ENCODE assay signal across 8 cellular contexts in the genomic region with DNA sequence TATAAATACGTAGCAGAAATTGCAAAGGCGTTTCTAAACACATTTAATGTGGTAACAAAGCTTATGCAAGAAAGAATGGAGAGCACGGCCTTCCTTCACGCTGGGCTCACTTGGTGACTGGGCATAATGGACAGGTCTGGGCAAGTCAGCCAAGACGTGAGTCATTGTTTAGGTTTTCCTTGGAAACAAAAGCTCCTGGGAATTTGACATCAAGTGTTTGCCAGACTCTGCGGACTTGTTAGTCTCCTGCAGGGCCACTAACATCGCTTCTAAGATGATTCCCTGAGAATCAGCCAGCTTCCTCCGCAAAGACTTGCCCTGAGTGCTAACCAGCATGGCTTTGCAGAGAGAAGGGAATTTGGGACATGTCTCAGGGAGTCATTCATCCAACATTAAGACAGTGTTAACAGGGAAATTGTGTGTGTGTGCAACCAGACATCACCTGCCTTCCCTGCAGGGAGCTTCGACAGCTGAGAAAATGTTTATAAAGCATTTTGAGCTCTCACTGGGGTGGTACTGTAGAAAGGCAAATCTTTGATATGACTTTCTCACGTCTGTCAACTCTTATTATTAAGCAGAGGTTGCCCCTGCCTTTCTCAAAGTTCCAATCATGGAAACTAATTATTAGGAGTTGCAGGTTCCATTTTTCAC.
DNase-seq lines count a peak whose midpoint lies in the region; ATAC-seq and TF ChIP-seq lines count a peak whose summit lies in the region.

No MANE protein-coding gene starts in this region.

- no peak overlapping the region for H2AFZ ChIP-seq in OCI-LY7 (ENCODE audit: low read length)

- no peaks in the 10 kb centered on the region for H3K9me3 ChIP-seq in OCI-LY7 (ENCODE audit: low read length)

- no peaks in the 10 kb centered on the region for H3K79me2 ChIP-seq in OCI-LY7 (ENCODE audit: insufficient read depth, low read depth, low read length)

- BruUV-seq in OCI-LY7 (replicated peaks; lab: Mats Ljungman, UMichigan): no TSS peak

- H3K4me3 ChIP-seq in OCI-LY7 (ENCODE audit: low read depth, low read length, poor library complexity, severe bottlenecking): no peak overlapping the region

- no peaks in the 10 kb centered on the region for H3K9me2 ChIP-seq in OCI-LY7 (ENCODE audit: insufficient read depth, low read length)

- peak; percentile 74 for ATAC-seq in SK-N-SH treated with all-trans-retinoic acid at 6 μM for 48 hours
- peak; percentile 63 for ATAC-seq in Right ventricle myocardium superior (ENCODE audit: poor library complexity)
- ATAC-seq in HG03196 (IDR thresholded peaks at IDR 0.05; ENCODE audit: unreplicated experiment): no peak
- ATAC-seq in HG02571 (IDR thresholded peaks at IDR 0.05; ENCODE audit: unreplicated experiment): no peak

- intact Hi-C loops in Right ventricle myocardium superior (cut with DNase I) (loop anchor here (5.0 kb wide), 1 partner anchor 95 kb away; no protein-coding TSS in a partner anchor), OCI-LY7 (cut with micrococcal nuclease; ENCODE audit: unreplicated experiment) (no loop called here)

- POLR2A ChIA-PET in OCI-LY7 (lab: Charles Lee): interaction anchor here (0.6 kb wide), 1 partner anchor 246 kb away, joined by 3 read pairs; no protein-coding TSS in a partner anchor

- TF ChIP-seq CTCF in OCI-LY7 (conservative IDR thresholded peaks at IDR 0.05; ENCODE audit: low read length): no peak

- H3K4me2 ChIP-seq in OCI-LY7 (ENCODE audit: low read length): no peak overlapping the region

- no peak overlapping the region for H3K27ac ChIP-seq in OCI-LY7 (ENCODE audit: low read depth, low read length, poor library complexity, severe bottlenecking)

- CTCF ChIA-PET in OCI-LY7 (lab: Charles Lee; ENCODE audit: unreplicated experiment): no interaction called here

- H3K36me3 ChIP-seq in OCI-LY7 (ENCODE audit: insufficient read depth, low read length): no peaks in the 10 kb centered on the region

- H4K20me1 ChIP-seq in OCI-LY7 (ENCODE audit: insufficient read depth, low read length): no peaks in the 10 kb centered on the region

- DNase-seq in HT1080 (ENCODE audit: low read depth) (peak; percentile 93), Right ventricle myocardium superior (no peak), smooth muscle cell of the brain vasculature (ENCODE audit: low read depth, low spot score) (peak; percentile 88), OCI-LY7 (ENCODE audit: low spot score) (no peak), occipital lobe (lab: John Stamatoyannopoulos, UW) (no peak)

- no peaks in the 10 kb centered on the region for H3K4me1 ChIP-seq in OCI-LY7 (ENCODE audit: insufficient read depth, low read length, poor library complexity, severe bottlenecking)

TF ChIP-seq in SK-N-SH treated with all-trans-retinoic acid at 6 μM for 48 hours, 23 proteins besides CTCF, POLR2A, EP300 and RAD21:
- peak; percentile 24 for TF ChIP-seq ISL1 (CRISPR knock-in tag; IDR thresholded peaks at IDR 0.05)
- no peak for TF ChIP-seq TOX (CRISPR knock-in tag; IDR thresholded peaks at IDR 0.05; ENCODE audit: borderline replicate concordance)

Comparison
In these comparisons a context has a peak if more than half of its experiments do, and no peak if none do; other contexts are left out.
1. DNase-seq: peak in HT1080 (single experiment) and smooth muscle cell of the brain vasculature (single experiment); none in Right ventricle myocardium superior (single experiment), OCI-LY7 (single experiment) and occipital lobe (single experiment).
2. ATAC-seq: peak in SK-N-SH treated with all-trans-retinoic acid at 6 μM for 48 hours (single experiment) and Right ventricle myocardium superior (single experiment); none in HG03196 (single experiment) and HG02571 (single experiment).